Comparison of ENCODE assay signal across 8 cellular contexts in genomic region chr7:6705959-6706665, GRCh38. TPM values are rescaled to one million over a fixed set of nuclear protein-coding genes. Genes with fewer than 3 reads are reported as not detected.
A peak's percentile ranks its signal among the peaks of the same experiment; 100 is the strongest.
DNase-seq lines count a peak whose midpoint lies in the region; ATAC-seq, FAIRE-seq and TF ChIP-seq lines count a peak whose summit lies in the region.

No MANE protein-coding gene starts in this region.

- intact Hi-C loops in right cardiac atrium (cut with DNase I) (no loop called here), sigmoid colon (cut with DNase I) (loop anchor here (5.0 to 10.0 kb wide), 2 partner anchors 119 to 479 kb away; partner anchors contain the start of gene C1GALT1)

- no peak for TF ChIP-seq CTCF in sigmoid colon (IDR thresholded peaks at IDR 0.05)

- FAIRE-seq in RCC 7860 (lab: Jason Lieb, UNC), result no peak

- ATAC-seq in GM18517 (IDR thresholded peaks at IDR 0.05; ENCODE audit: unreplicated experiment), result peak; percentile 21
- ATAC-seq in HG03039 (IDR thresholded peaks at IDR 0.05; ENCODE audit: unreplicated experiment), result peak; percentile 23
- peak in 1 of 2 donors; percentile 34 for ATAC-seq in right cardiac atrium

- peak overlapping the region; percentile 98 for H3K9ac ChIP-seq in adipocyte (ENCODE audit: low read length)

- no peak for TF ChIP-seq POLR2A in sigmoid colon (IDR thresholded peaks at IDR 0.05)

- H3K27me3 ChIP-seq in adipocyte (replicated peaks; ENCODE audit: control insufficient read depth, insufficient read depth, low read length) (no peaks in the 10 kb centered on the region), right cardiac atrium (ENCODE audit: control insufficient read depth, insufficient read depth) (no peaks in the 10 kb centered on the region), sigmoid colon (no peaks in the 10 kb centered on the region)

- H3K36me3 ChIP-seq in adipocyte (ENCODE audit: control insufficient read depth, insufficient read depth, low read length, severe bottlenecking) (peaks cover 31% of the 10 kb centered on the region), sigmoid colon (peaks cover 9 to 26% (median 16%) of the 10 kb centered on the region in 4 donors)

- WGBS in right cardiac atrium, result under 1% methylated on average over 47 of the region's 47 CpGs
- WGBS in sigmoid colon, 2 donors, result 0% methylated on average over 47 of the region's 47 CpGs

- H3K4me3 ChIP-seq in adipocyte (ENCODE audit: low read length), result peak overlapping the region; percentile 96
- H3K4me3 ChIP-seq in right cardiac atrium (ENCODE audit: low read length), result peak overlapping the region; percentile 83
- peak overlapping the region; percentile 90 to 100 (median 95) for H3K4me3 ChIP-seq in sigmoid colon

- peak overlapping the region; percentile 74 for H3K27ac ChIP-seq in right cardiac atrium (ENCODE audit: low read length)
- peak overlapping the region; percentile 81 to 96 (median 86) for H3K27ac ChIP-seq in sigmoid colon

- no peak for TF ChIP-seq EP300 in sigmoid colon (IDR thresholded peaks at IDR 0.05)

- H3K4me1 ChIP-seq in adipocyte (ENCODE audit: control insufficient read depth, insufficient read depth, low read length) (peaks cover 17% of the 10 kb centered on the region), right cardiac atrium (ENCODE audit: control insufficient read depth, insufficient read depth, low read length) (peaks cover 11% of the 10 kb centered on the region), sigmoid colon (peaks cover 0 to 35% (median 25%) of the 10 kb centered on the region in 4 donors)

- peak; percentile 36 for DNase-seq in A172 (ENCODE audit: low spot score)
- DNase-seq in RCC 7860 (ENCODE audit: low spot score), result peak; percentile 29
- peak; percentile 69 for DNase-seq in adipocyte (ENCODE audit: low read depth)
- peak; percentile 34 to 74 (median 68) for DNase-seq in right cardiac atrium
- no peak for DNase-seq in sigmoid colon
- DNase-seq in NCI-H2029 treated with DMSO at 0.1 percent for 48 hours (lab: John Stamatoyannopoulos, UW), result no peak

- H3K9me3 ChIP-seq in adipocyte (ENCODE audit: control insufficient read depth, low read length) (peaks cover 27% of the 10 kb centered on the region), right cardiac atrium (ENCODE audit: control insufficient read depth, low read length) (no peaks in the 10 kb centered on the region), sigmoid colon (no peaks in the 10 kb centered on the region)

RNA-seq across cellular contexts. Expression of gene ZNF12, which starts 0.6 kb away (rescaled TPM):
- 22.4 and 26.7 TPM in 2 replicates for total RNA-seq in A172 (2014; rRNA removed; shearing (Covaris generic))
- total RNA-seq in right cardiac atrium (10 to 100 TPM; 18.2 to 25.3 (median 20.9) TPM), sigmoid colon (10 to 100 TPM; 17.2 to 27.1 (median 22.9) TPM)
- polyA plus RNA-seq in right cardiac atrium (9.6 TPM), sigmoid colon (1 to 10 TPM; 4.4 to 9.8 (median 6.6) TPM)

RNA-seq across cellular contexts. Expression of gene RSPH10B2, which starts 47.8 kb away (rescaled TPM):
- 0.05 TPM in 1 of 2 replicates, not detected in the other for total RNA-seq in A172 (2014; rRNA removed; shearing (Covaris generic))
- total RNA-seq in right cardiac atrium, result under 1 TPM in 3 of 4 donors, not detected in 1; 0.24 to 0.34 (median 0.25) TPM
- not detected for polyA plus RNA-seq in right cardiac atrium
- total RNA-seq in sigmoid colon, result under 1 TPM in 1 of 4 donors, not detected in 3; 0.36 TPM
- under 1 TPM in 1 of 3 donors, not detected in 2; 0.12 TPM for polyA plus RNA-seq in sigmoid colon

Comparison
In these comparisons a context has a peak if more than half of its experiments do, and no peak if none do; other contexts are left out.
1. DNase-seq: peak in A172 (single experiment), RCC 7860 (single experiment), adipocyte (single experiment) and right cardiac atrium (3 of 3); none in sigmoid colon (single experiment) and NCI-H2029 treated with DMSO at 0.1 percent for 48 hours (single experiment).
2. Peak in every context shown above with its lines, with median percentiles within 50 percentile points of each other: H3K4me3 ChIP-seq.